24 cellular contexts compared by ENCODE assay signal in genomic region chrY:21246780-21247179, GRCh38.
A peak's percentile ranks its signal among the peaks of the same experiment; 100 is the strongest.
DNase-seq lines count a peak whose midpoint lies in the region; ATAC-seq and TF ChIP-seq lines count a peak whose summit lies in the region.
"Had no signal": no experiment of that assay in that cellular context is flagged by ENCODE, and none has a peak within 500 bp of the region (broad histone marks: within the 10 kb centered on the region; RNA-seq: fewer than 3 reads in every experiment).

No MANE protein-coding gene starts in this region.

- no peaks in the 10 kb centered on the region for H3K27me3 ChIP-seq in OCI-LY3 (ENCODE audit: low read depth, low read length)
- no peaks in the 10 kb centered on the region for H3K27me3 ChIP-seq in Karpas-422 (ENCODE audit: low read length)
- H3K27me3 ChIP-seq: body of pancreas, esophagus squamous epithelium, gastroesophageal sphincter, ovary, right lobe of liver, uterus had no signal

- H4K20me1 ChIP-seq in OCI-LY3 (ENCODE audit: insufficient read depth, low read length), result no peaks in the 10 kb centered on the region
- H4K20me1 ChIP-seq in Karpas-422 (ENCODE audit: insufficient read depth, low read depth, low read length), result no peaks in the 10 kb centered on the region

- H3K4me1 ChIP-seq in OCI-LY3 (ENCODE audit: low read length) (peaks cover 98% of the 10 kb centered on the region), Karpas-422 (ENCODE audit: low read length) (no peaks in the 10 kb centered on the region)
- H3K4me1 ChIP-seq: body of pancreas, esophagus squamous epithelium, gastroesophageal sphincter, right lobe of liver, uterus had no signal

- TF ChIP-seq CTCF in OCI-LY3 (IDR thresholded peaks at IDR 0.05; ENCODE audit: low read depth, low read length), result no peak

- ATAC-seq in GM19025 (IDR thresholded peaks at IDR 0.05; ENCODE audit: low read depth, unreplicated experiment), result peak; percentile 28
- ATAC-seq in activated naive CD8-positive, alpha-beta T cell treated with anti-CD3 and anti-CD28 coated beads, Interleukin-2, amount 50 U/mL, for 24 hours, result no peak
- ATAC-seq: body of pancreas; gastroesophageal sphincter; naive thymus-derived CD8-positive, alpha-beta T cell; right lobe of liver; WTC11 had no signal

- H3K27ac Mint-ChIP-seq in activated naive CD8-positive, alpha-beta T cell treated with anti-CD3 and anti-CD28 coated beads, Interleukin-2, amount 50 U/mL, for 24 hours, result no peak overlapping the region
- H3K27ac Mint-ChIP-seq: WTC11 had no signal

- H3K9ac ChIP-seq in OCI-LY3 (ENCODE audit: low read length) (peak overlapping the region; percentile 94; the same call in 1 of the 2 replicates), Karpas-422 (ENCODE audit: low read length) (no peak overlapping the region)
- H3K9ac ChIP-seq: KMS-11 had no signal

- H3K27me3 Mint-ChIP-seq in activated naive CD8-positive, alpha-beta T cell treated with anti-CD3 and anti-CD28 coated beads, Interleukin-2, amount 50 U/mL, for 24 hours, result no peaks in the 10 kb centered on the region
- H3K27me3 Mint-ChIP-seq: naive thymus-derived CD8-positive, alpha-beta T cell had no signal

- H3K9me3 ChIP-seq in OCI-LY3 (ENCODE audit: insufficient read depth, low read length) (no peaks in the 10 kb centered on the region), Karpas-422 (ENCODE audit: low read length) (no peaks in the 10 kb centered on the region)
- H3K9me3 ChIP-seq: body of pancreas, esophagus squamous epithelium, gastroesophageal sphincter, ovary, right lobe of liver, uterus had no signal

- H3K79me2 ChIP-seq in OCI-LY3 (ENCODE audit: low read length) (peaks cover 74% of the 10 kb centered on the region), Karpas-422 (ENCODE audit: low read length) (no peaks in the 10 kb centered on the region)

- H3K4me1 Mint-ChIP-seq in activated naive CD8-positive, alpha-beta T cell treated with anti-CD3 and anti-CD28 coated beads, Interleukin-2, amount 50 U/mL, for 24 hours, result peaks cover 63% of the 10 kb centered on the region
- H3K4me1 Mint-ChIP-seq: WTC11 had no signal

- H3K9me2 ChIP-seq in Karpas-422 (replicated peaks; ENCODE audit: insufficient read depth, low read length), result no peaks in the 10 kb centered on the region

- H3K4me3 Mint-ChIP-seq in activated naive CD8-positive, alpha-beta T cell treated with anti-CD3 and anti-CD28 coated beads, Interleukin-2, amount 50 U/mL, for 24 hours, result peak overlapping the region; percentile 45
- H3K4me3 Mint-ChIP-seq: WTC11 had no signal

- DNase-seq in NK-92 treated with Interleukin-12 subunit alpha and Interleukin-12 subunit beta, amount 100 ng/mL, for 24 hours (lab: John Stamatoyannopoulos, UW), result peak; percentile 12
- DNase-seq in NK-92 (lab: John Stamatoyannopoulos, UW; ENCODE audit: unreplicated experiment), result no peak
- no peak for DNase-seq in activated naive CD8-positive, alpha-beta T cell treated with anti-CD3 and anti-CD28 coated beads, Interleukin-2, amount 50 U/mL, for 24 hours
- DNase-seq in Karpas-422, result no peak
- no peak for DNase-seq in AML-193 (lab: John Stamatoyannopoulos, UW)
- no peak for DNase-seq in SKM-1 (lab: John Stamatoyannopoulos, UW; ENCODE audit: unreplicated experiment)
- DNase-seq: activated CD8-positive, alpha-beta memory T cell treated with anti-CD3 and anti-CD28 coated beads, Interleukin-2, amount 50 U/mL, for 4 hours; body of pancreas; effector memory CD4-positive, alpha-beta T cell; esophagus squamous epithelium; kidney glomerular epithelial cell; naive thymus-derived CD8-positive, alpha-beta T cell; NCI-H187 treated with DMSO at 0.1 percent for 48 hours; NCI-H345; ovary; right lobe of liver; stimulated activated CD4-positive, alpha-beta T cell treated with anti-CD3 and anti-CD28 coated beads, Interleukin-15, amount 100 ng/mL, for 24 hours; uterus had no signal

- H3K36me3 ChIP-seq in OCI-LY3 (replicated peaks; ENCODE audit: low read depth, low read length), result peaks cover 55% of the 10 kb centered on the region
- H3K36me3 ChIP-seq in Karpas-422 (ENCODE audit: insufficient read depth, low read length), result no peaks in the 10 kb centered on the region
- H3K36me3 ChIP-seq: esophagus squamous epithelium, gastroesophageal sphincter, ovary, right lobe of liver, uterus had no signal

- peak overlapping the region; percentile 100 for H3K27ac ChIP-seq in OCI-LY3 (ENCODE audit: low read length)
- H3K27ac ChIP-seq in Karpas-422 (ENCODE audit: low read length), result no peak overlapping the region
- H3K27ac ChIP-seq: 22Rv1, body of pancreas, esophagus squamous epithelium, gastroesophageal sphincter, KMS-11, ovary, right lobe of liver, uterus had no signal

- H3K4me2 ChIP-seq in OCI-LY3 (ENCODE audit: low read length) (no peak overlapping the region), Karpas-422 (ENCODE audit: low read depth, low read length, poor library complexity, severe bottlenecking) (no peak overlapping the region)
- H3K4me2 ChIP-seq: KMS-11 had no signal

- no peaks in the 10 kb centered on the region for H3K36me3 Mint-ChIP-seq in activated naive CD8-positive, alpha-beta T cell treated with anti-CD3 and anti-CD28 coated beads, Interleukin-2, amount 50 U/mL, for 24 hours (ENCODE audit: low read depth)
- H3K36me3 Mint-ChIP-seq: naive thymus-derived CD8-positive, alpha-beta T cell had no signal

- H2AFZ ChIP-seq in OCI-LY3 (ENCODE audit: low read depth, low read length) (no peak overlapping the region), Karpas-422 (ENCODE audit: low read length) (no peak overlapping the region)

- peaks cover 5% of the 10 kb centered on the region for H3K9me3 Mint-ChIP-seq in activated naive CD8-positive, alpha-beta T cell treated with anti-CD3 and anti-CD28 coated beads, Interleukin-2, amount 50 U/mL, for 24 hours

- H3K4me3 ChIP-seq in OCI-LY3 (ENCODE audit: low read length), result no peak overlapping the region
- no peak overlapping the region for H3K4me3 ChIP-seq in Karpas-422 (ENCODE audit: low read length)
- H3K4me3 ChIP-seq: body of pancreas, esophagus squamous epithelium, gastroesophageal sphincter, ovary, right lobe of liver, uterus had no signal
